Comparison of ENCODE assay signal across 15 cellular contexts in genomic region chr7:88226201-88226600, GRCh38. TPM values are rescaled to one million over a fixed set of nuclear protein-coding genes. Genes with fewer than 3 reads are reported as not detected.
DNase-seq lines count a peak whose midpoint lies in the region; ATAC-seq, FAIRE-seq and TF ChIP-seq lines count a peak whose summit lies in the region.
"Had no signal": no experiment of that assay in that cellular context is flagged by ENCODE, and none has a peak within 500 bp of the region (broad histone marks: within the 10 kb centered on the region; RNA-seq: fewer than 3 reads in every experiment).

No MANE protein-coding gene starts in this region.

- no peak for TF ChIP-seq EP300 in HepG2 (IDR thresholded peaks at IDR 0.05; ENCODE audit: low read depth in 2 of 2, low read length in 2 of 2)
- no peak for TF ChIP-seq EP300 in HepG2 (CRISPR knock-in tag; IDR thresholded peaks at IDR 0.05; ENCODE audit: borderline replicate concordance)

- H3K9ac ChIP-seq in HepG2 (ENCODE audit: insufficient read depth, low read depth, low read length) = no peak overlapping the region
- H3K9ac ChIP-seq: GM23248 had no signal

- H3K27ac Mint-ChIP-seq in Caco-2 (ENCODE audit: unreplicated experiment) (no peak overlapping the region), progenitor cell of endocrine pancreas (peak overlapping the region; percentile 54)

- TF ChIP-seq CTCF in Caco-2 (IDR thresholded peaks at IDR 0.05; ENCODE audit: insufficient read depth in 1 of 2, low read depth in 1 of 2, low read length in 1 of 2, severe bottlenecking in 1 of 2, unreplicated experiment in 1 of 2) (no peak), VCaP (conservative IDR thresholded peaks at IDR 0.05) (no peak), HepG2 (CRISPR knock-in tag; IDR thresholded peaks at IDR 0.05) (no peak), progenitor cell of endocrine pancreas (IDR thresholded peaks at IDR 0.05; ENCODE audit: unreplicated experiment) (no peak)

- DNase-seq in Caco-2 = peak in 1 of 2 experiments; percentile 31
- peak; percentile 31 for DNase-seq in HepG2 (ENCODE audit: low spot score)
- no peak for DNase-seq in progenitor cell of endocrine pancreas (ENCODE audit: low spot score, unreplicated experiment)
- DNase-seq in activated CD4-positive, alpha-beta T cell treated with anti-CD3 and anti-CD28 coated beads, Interleukin-2, amount 50 U/mL, for 4 hours = no peak
- no peak for DNase-seq in inferior parietal cortex (ENCODE audit: extremely low spot score)
- no peak for DNase-seq in superior temporal gyrus (ENCODE audit: extremely low spot score)
- DNase-seq: C1 segment of cervical spinal cord, GF-D8, NCI-H1092 treated with DMSO at 0.1 percent for 48 hours, NCI-H146, NCI-H2081, SHP77 had no signal

- no peak for TF ChIP-seq POLR2A in HepG2 (IDR thresholded peaks at IDR 0.05; ENCODE audit: insufficient read depth in 1 of 2, low read depth in 2 of 2, low read length in 2 of 2)

- H3K9me3 Mint-ChIP-seq in Caco-2 (ENCODE audit: unreplicated experiment) = no peaks in the 10 kb centered on the region
- peaks cover 2% of the 10 kb centered on the region for H3K9me3 Mint-ChIP-seq in progenitor cell of endocrine pancreas (ENCODE audit: low read depth)

- H3K4me1 ChIP-seq in Caco-2 (peaks cover 38% of the 10 kb centered on the region), HepG2 (ENCODE audit: insufficient read depth, low read length) (peaks cover 21% of the 10 kb centered on the region)

- H3K9me3 ChIP-seq in Caco-2 (0 out of 2 replicates have a peak, but pooled peaks cover 7% of the 10 kb centered on the region), HepG2 (ENCODE audit: low read length) (no peaks in the 10 kb centered on the region)

- ATAC-seq in HepG2 = no peak; the same call in 2 of the 3 replicates
- ATAC-seq: K562 had no signal

- H3K36me3 Mint-ChIP-seq in Caco-2 (ENCODE audit: insufficient read depth, unreplicated experiment) = peaks cover 4% of the 10 kb centered on the region
- peaks cover 4% of the 10 kb centered on the region for H3K36me3 Mint-ChIP-seq in progenitor cell of endocrine pancreas (ENCODE audit: insufficient read depth)

- POLR2A ChIA-PET in Caco-2 (lab: Charles Lee) (interaction anchor here (0.6 kb wide), 1 partner anchor 291 kb away, joined by 6 read pairs; no protein-coding TSS in a partner anchor), HepG2 (lab: Yijun Ruan, JAX) (interaction anchor here (0.9 to 1.4 kb wide), 2 partner anchors 8 to 99 kb away, joined by 3 to 4 read pairs; no protein-coding TSS in a partner anchor)

- H3K4me2 ChIP-seq in HepG2 (ENCODE audit: low read depth, low read length) = no peak overlapping the region

- no peak for TF ChIP-seq RAD21 in HepG2 (CRISPR knock-in tag; IDR thresholded peaks at IDR 0.05)

- no peak for FAIRE-seq in HepG2 (lab: Jason Lieb, UNC)
- FAIRE-seq: K562 had no signal

- CTCF ChIA-PET in Caco-2 (lab: Charles Lee) = interaction anchor here (1.7 kb wide), 1 partner anchor 17 kb away, joined by 6 read pairs; no protein-coding TSS in a partner anchor
- CTCF ChIA-PET in HepG2 (lab: Yijun Ruan, JAX; ENCODE audit: low intra/inter-chr PET ratio, low total read pairs) = no interaction called here

- in situ Hi-C loops in HepG2 (cut with HindIII; ENCODE audit: extremely low pct_ligation_motif_present, low pct_unique_long_range_greater_than_20kb) = loop anchor here (25.0 kb wide), 1 partner anchor 611 kb away; no protein-coding TSS in a partner anchor

- H2AFZ ChIP-seq in HepG2 (ENCODE audit: low read length) = no peak overlapping the region
- H2AFZ ChIP-seq: GM23248 had no signal

- H3K4me3 Mint-ChIP-seq in Caco-2 (ENCODE audit: unreplicated experiment) = no peak overlapping the region
- no peak overlapping the region for H3K4me3 Mint-ChIP-seq in progenitor cell of endocrine pancreas (ENCODE audit: low read depth)

- H3K4me3 ChIP-seq in Caco-2 (ENCODE audit: low read depth, low read length) = no peak overlapping the region
- no peak overlapping the region for H3K4me3 ChIP-seq in HepG2 (replicated peaks in 1 of 3; ENCODE audit: insufficient read depth in 1 of 3, low read depth in 2 of 3, low read length in 3 of 3)
- H3K4me3 ChIP-seq: GM23248, K562 had no signal

- no peaks in the 10 kb centered on the region for H3K4me1 Mint-ChIP-seq in Caco-2 (ENCODE audit: low read depth, unreplicated experiment)
- peaks cover 20% of the 10 kb centered on the region for H3K4me1 Mint-ChIP-seq in progenitor cell of endocrine pancreas (ENCODE audit: low read depth)

- H4K20me1 ChIP-seq in HepG2 (ENCODE audit: insufficient read depth, low read length) = no peaks in the 10 kb centered on the region

- H3K36me3 ChIP-seq in Caco-2 (ENCODE audit: control insufficient read depth, insufficient read depth, low read length) = no peaks in the 10 kb centered on the region
- no peaks in the 10 kb centered on the region for H3K36me3 ChIP-seq in HepG2 (replicated peaks in 1 of 2; ENCODE audit: control insufficient read depth in 1 of 2, insufficient read depth in 2 of 2, low read length in 2 of 2)

- TSS peak; percentile 27 for BruUV-seq in Caco-2 (replicated peaks; lab: Mats Ljungman, UMichigan)
- no TSS peak for BruUV-seq in HepG2 (replicated peaks; lab: Mats Ljungman, UMichigan)

- H3K27me3 ChIP-seq in Caco-2 (replicated peaks; ENCODE audit: control insufficient read depth, insufficient read depth, low read length) (no peaks in the 10 kb centered on the region), HepG2 (ENCODE audit: control insufficient read depth in 1 of 2, insufficient read depth in 2 of 2, low read length in 2 of 2) (peaks cover 0 to 43% of the 10 kb centered on the region in 2 experiments; a peak in 3 of 5 replicates)

- H3K27ac ChIP-seq in VCaP (peak overlapping the region; percentile 79), HepG2 (ENCODE audit: extremely low read length, insufficient read depth, low read length) (no peak overlapping the region)
- H3K27ac ChIP-seq: GM23248 had no signal

- intact Hi-C loops in Caco-2 (cut with micrococcal nuclease; ENCODE audit: unreplicated experiment) (loop anchor here (5.0 kb wide), 1 partner anchor 349 kb away; the partner anchor contains the start of genes DBF4 and SLC25A40), HepG2 (cut with micrococcal nuclease; ENCODE audit: unreplicated experiment) (no loop called here)

- no peaks in the 10 kb centered on the region for H3K27me3 Mint-ChIP-seq in Caco-2 (ENCODE audit: insufficient read depth, unreplicated experiment)
- no peaks in the 10 kb centered on the region for H3K27me3 Mint-ChIP-seq in progenitor cell of endocrine pancreas

- no peaks in the 10 kb centered on the region for H3K79me2 ChIP-seq in HepG2 (ENCODE audit: insufficient read depth, low read length)

- WGBS in HepG2 (ENCODE audit: low lambda C conversion rate) = 0% methylated on average over 4 of the region's 4 CpGs

TF ChIP-seq in HepG2, 621 proteins besides CTCF, POLR2A, EP300 and RAD21 (continues in another document):
- TF ChIP-seq PBX3 (CRISPR knock-in tag; IDR thresholded peaks at IDR 0.05; ENCODE audit: borderline replicate concordance) (no peak), HNRNPL (IDR thresholded peaks at IDR 0.05; ENCODE audit: low read depth, low read length) (no peak), ZNF383 (CRISPR knock-in tag; IDR thresholded peaks at IDR 0.05; ENCODE audit: borderline replicate concordance) (no peak), FOXA1 (IDR thresholded peaks at IDR 0.05) (no peak), FOXA1 (CRISPR knock-in tag; IDR thresholded peaks at IDR 0.05) (peak; percentile 40; the same call in 1 of the 2 replicates), HMG20A (CRISPR knock-in tag; IDR thresholded peaks at IDR 0.05; ENCODE audit: borderline replicate concordance) (peak; percentile 35; the same call in 1 of the 2 replicates), FOSL2 (CRISPR knock-in tag; IDR thresholded peaks at IDR 0.05) (0 out of 2 replicates have a peak, but pooled peaks have one; percentile 14), SOX13 (IDR thresholded peaks at IDR 0.05) (no peak), SOX13 (CRISPR knock-in tag; conservative IDR thresholded peaks at IDR 0.05 in 1 of 2, IDR thresholded peaks at IDR 0.05 in 1 of 2) (peak in 1 of 2 experiments; percentile 41; a peak in 1 of 4 replicates), ZNF598 (CRISPR knock-in tag; IDR thresholded peaks at IDR 0.05; ENCODE audit: borderline replicate concordance) (no peak)

RNA-seq across cellular contexts. Expression of gene SRI, which starts 6.4 kb away (rescaled TPM):
- total RNA-seq in Caco-2 (2022) = 93.1 and 103 TPM in 2 replicates
- 0.33 TPM in 1 of 2 replicates, not detected in the other for total RNA-seq in HepG2 (2016; rRNA removed; fragmentation: Illumina TruSeq; extraction: Trizol)
- not detected in 2 replicates for total RNA-seq in HepG2 (2016; cell fraction: cytosol; rRNA removed; fragmentation: Illumina TruSeq; extraction: Trizol; ENCODE audit: low read depth)
- 0.51 TPM in 1 of 2 replicates, not detected in the other for total RNA-seq in HepG2 (2016; cell fraction: insoluble cytoplasmic fraction; rRNA removed; fragmentation: Illumina TruSeq; extraction: Trizol)
- total RNA-seq in HepG2 (2016; cell fraction: membrane; rRNA removed; fragmentation: Illumina TruSeq; extraction: Trizol) = not detected in 2 replicates
- total RNA-seq in HepG2 (2016; cell fraction: nucleus; rRNA removed; fragmentation: Illumina TruSeq; extraction: Trizol) = not detected in 2 replicates
- 0.37 TPM in 1 of 2 replicates, not detected in the other for polyA plus RNA-seq in HepG2 (2011; rRNA removed)
- polyA plus RNA-seq in HepG2 (2011; cell fraction: cytosol; rRNA removed) = 0.13 and 0.21 TPM in 2 replicates
- polyA plus RNA-seq in HepG2 (2011; cell fraction: nucleus; rRNA removed) = 0.43 TPM in 1 of 2 replicates, not detected in the other
- not detected in 2 replicates for polyA plus RNA-seq in HepG2 (2012)
- not detected in 2 replicates for polyA plus RNA-seq in HepG2 (2016; cell fraction: cytosol; fragmentation: Illumina TruSeq; extraction: Trizol; ENCODE audit: low read depth)
- 0.29 TPM in 1 of 2 replicates, not detected in the other for polyA plus RNA-seq in HepG2 (2016; cell fraction: insoluble cytoplasmic fraction; fragmentation: Illumina TruSeq; extraction: Trizol; ENCODE audit: low read depth)
- not detected in 2 replicates for polyA plus RNA-seq in HepG2 (2016; cell fraction: membrane; fragmentation: Illumina TruSeq; extraction: Trizol; ENCODE audit: low read depth)
- not detected in 2 replicates for polyA plus RNA-seq in HepG2 (2016; cell fraction: nucleus; fragmentation: Illumina TruSeq; extraction: Trizol; ENCODE audit: insufficient read depth, low read depth)
- 30.8 TPM in 1 of 2 replicates, not detected in the other for polyA minus RNA-seq in HepG2 (2011; rRNA and poly(A)+ RNA removed; ENCODE audit: low replicate concordance)
- not detected in 2 replicates for polyA minus RNA-seq in HepG2 (2011; cell fraction: cytosol; rRNA and poly(A)+ RNA removed)
- polyA minus RNA-seq in HepG2 (2011; cell fraction: nucleus; rRNA and poly(A)+ RNA removed) = not detected in 2 replicates
- 126 and 128 TPM in 2 replicates for total RNA-seq in progenitor cell of endocrine pancreas

Comparison
In these comparisons a context has a peak if more than half of its experiments do, and no peak if none do; other contexts are left out.
1. RNA of gene SRI, which starts 6.4 kb away (total RNA-seq): 126 to 128 TPM in progenitor cell of endocrine pancreas and 93.1 to 103 TPM in Caco-2; 0.33 to 0.51 TPM in HepG2; every median in the first group is over 10 times any median in the second.